7 cellular contexts compared by ENCODE assay signal in genomic region chr2:71827973-71828372, GRCh38.
"Had no signal": no experiment of that assay in that cellular context is flagged by ENCODE, and none has a peak within 500 bp of the region (broad histone marks: within the 10 kb centered on the region; RNA-seq: fewer than 3 reads in every experiment).

No MANE protein-coding gene starts in this region.

- H2AFZ ChIP-seq: GM23248 had no signal

- H3K4me3 ChIP-seq: GM23248 had no signal

- H3K9ac ChIP-seq: GM23248 had no signal

- DNase-seq: GM23248, GOT3, H7, HCEC 1CT, KBM-7 had no signal

- ATAC-seq: HepG2 had no signal

- H3K27ac ChIP-seq: GM23248, HL-60 had no signal
